13 cellular contexts compared by ENCODE assay signal in the genomic region with DNA sequence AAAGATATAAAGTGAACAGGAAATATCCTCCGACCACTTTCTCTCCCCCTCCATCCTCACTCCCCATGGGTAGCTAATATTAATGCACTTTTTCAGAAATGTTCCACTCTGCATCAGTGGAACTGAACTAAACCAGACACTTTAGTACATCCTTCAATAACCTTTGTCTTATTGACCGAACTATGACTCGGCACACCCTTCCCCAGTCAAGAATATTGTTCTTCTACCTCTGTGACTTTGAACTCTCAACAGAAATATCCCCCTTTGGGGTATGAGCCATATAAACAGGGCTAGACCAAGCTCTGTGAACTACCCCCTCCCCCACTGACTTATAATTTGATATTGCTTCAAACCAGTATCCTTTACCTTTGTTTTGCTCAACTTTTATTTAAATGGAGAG. TPM values are rescaled to one million over a fixed set of nuclear protein-coding genes. Genes with fewer than 3 reads are reported as not detected.
DNase-seq lines count a peak whose midpoint lies in the region; ATAC-seq and TF ChIP-seq lines count a peak whose summit lies in the region.
"Had no signal": no experiment of that assay in that cellular context is flagged by ENCODE, and none has a peak within 500 bp of the region (broad histone marks: within the 10 kb centered on the region; RNA-seq: fewer than 3 reads in every experiment).

No MANE protein-coding gene starts in this region.

- ATAC-seq in heart left ventricle (no peak), left colon (peak; percentile 79), sciatic nerve (peak; percentile 37), GM19035 (IDR thresholded peaks at IDR 0.05; ENCODE audit: unreplicated experiment) (no peak)

- TF ChIP-seq CTCF in left ventricle myocardium inferior (IDR thresholded peaks at IDR 0.05; ENCODE audit: borderline replicate concordance): no peak
- TF ChIP-seq CTCF in heart left ventricle (IDR thresholded peaks at IDR 0.05): no peak

- WGBS in heart left ventricle, 4 donors: 87 to 93% (median 91%) methylated on average over 3 of the region's 3 CpGs

- peak overlapping the region; percentile 68 for H3K27ac ChIP-seq in left ventricle myocardium inferior (replicated peaks)
- peak overlapping the region in 5 of 12 donors; percentile 14 to 51 (median 22) for H3K27ac ChIP-seq in heart left ventricle
- H3K27ac ChIP-seq: SK-N-MC had no signal

- H3K27me3 ChIP-seq in left ventricle myocardium inferior (ENCODE audit: low read depth): no peaks in the 10 kb centered on the region
- no peaks in the 10 kb centered on the region for H3K27me3 ChIP-seq in heart left ventricle

- H3K4me1 ChIP-seq in left ventricle myocardium inferior: peaks cover 12% of the 10 kb centered on the region
- peaks cover 0 to 9% (median 0%) of the 10 kb centered on the region in 12 donors for H3K4me1 ChIP-seq in heart left ventricle

- no peaks in the 10 kb centered on the region for H3K36me3 ChIP-seq in left ventricle myocardium inferior
- no peaks in the 10 kb centered on the region for H3K36me3 ChIP-seq in heart left ventricle

- DNase-seq in left ventricle myocardium inferior (no peak), heart left ventricle (no peak), left colon (no peak), sciatic nerve (ENCODE audit: low spot score) (no peak), SK-N-DZ (ENCODE audit: low spot score) (no peak)
- DNase-seq in activated CD4-positive, alpha-beta T cell treated with anti-CD3 and anti-CD28 coated beads for 48 hours: no peak
- no peak for DNase-seq in central memory CD4-positive, alpha-beta T cell
- DNase-seq: GF-D8, MV-4-11, NCI-H1417 treated with DMSO at 0.1 percent for 48 hours, NCI-H526 had no signal

- no peak for TF ChIP-seq POLR2A in heart left ventricle (IDR thresholded peaks at IDR 0.05)

- no peaks in the 10 kb centered on the region for H3K9me3 ChIP-seq in left ventricle myocardium inferior (replicated peaks)
- no peaks in the 10 kb centered on the region for H3K9me3 ChIP-seq in heart left ventricle

- H3K4me3 ChIP-seq in left ventricle myocardium inferior (no peak overlapping the region), heart left ventricle (no peak overlapping the region)
- H3K4me3 ChIP-seq: SK-N-MC had no signal

- intact Hi-C loops in left ventricle myocardium inferior (cut with micrococcal nuclease) (loop anchor here (10.0 kb wide), 1 partner anchor 630 kb away; no protein-coding TSS in a partner anchor), heart left ventricle (cut with DNase I) (loop anchor here in 2 of 10 donors (5.0 kb wide), 1 partner anchor 132 kb away; a partner anchor contains a TSS), left colon (cut with DNase I, micrococcal nuclease) (loop anchor here in 1 of 2 donors (10.0 kb wide), 1 partner anchor 210 kb away; no protein-coding TSS in a partner anchor), sciatic nerve (cut with DNase I) (no loop called here)

RNA-seq across cellular contexts. Expression of a gene that starts 57.9 kb away (rescaled TPM):
- total RNA-seq in left ventricle myocardium inferior (313 TPM), heart left ventricle (100 to 1,000 TPM; 114 to 483 (median 332) TPM), left colon (100 to 1,000 TPM; 209 to 291 TPM), sciatic nerve (198 TPM)
- 100 to 1,000 TPM in 1 of 2 donors, 10 to 100 TPM in 1; 37.4 to 178 TPM for polyA plus RNA-seq in heart left ventricle
- polyA plus RNA-seq in SK-N-DZ (2014; cell fraction: cytosol; rRNA removed): 83.3 and 95.1 TPM in 2 replicates
- polyA plus RNA-seq in SK-N-DZ (2014; cell fraction: nucleus; rRNA removed): 52.2 and 69.5 TPM in 2 replicates

Comparison
In these comparisons a context has a peak if more than half of its experiments do, and no peak if none do; other contexts are left out.
1. ATAC-seq: peak in left colon (single experiment) and sciatic nerve (single experiment); none in heart left ventricle (0 of 4) and GM19035 (single experiment).